In genomic region chr6:104407957-104408356, GRCh38 we compare ENCODE assay signal across 30 cellular contexts.
"Had no signal": no experiment of that assay in that cellular context is flagged by ENCODE, and none has a peak within 500 bp of the region (broad histone marks: within the 10 kb centered on the region; RNA-seq: fewer than 3 reads in every experiment).

No MANE protein-coding gene starts in this region.

- H3K36me3 Mint-ChIP-seq: activated CD4-positive, alpha-beta memory T cell treated with anti-CD3 and anti-CD28 coated beads for 36 hours; activated CD8-positive, alpha-beta memory T cell treated with anti-CD3 and anti-CD28 coated beads, Interleukin-2, amount 10 ng/mL, durations not matched to agents 7 days and 5 days; activated naive CD4-positive, alpha-beta T cell treated with anti-CD3 and anti-CD28 coated beads, Interleukin-2, amount 10 ng/mL, durations not matched to agents 7 days and 5 days; activated naive CD4-positive, alpha-beta T cell treated with anti-CD3 and anti-CD28 coated beads, Interleukin-2, amount 50 U/mL, for 72 hours; activated naive CD8-positive, alpha-beta T cell treated with anti-CD3 and anti-CD28 coated beads, Interleukin-2, amount 10 ng/mL, durations not matched to agents 7 days and 5 days; brain had no signal

- H3K9me3 Mint-ChIP-seq: activated CD4-positive, alpha-beta memory T cell treated with anti-CD3 and anti-CD28 coated beads for 36 hours; activated CD4-positive, alpha-beta T cell treated with anti-CD3 and anti-CD28 coated beads, Interleukin-2, amount 10 ng/mL, durations not matched to agents 24 days and 14 days; activated naive CD4-positive, alpha-beta T cell treated with anti-CD3 and anti-CD28 coated beads, Interleukin-2, amount 10 ng/mL, durations not matched to agents 7 days and 5 days; activated T-helper 1 cell treated with anti-CD3 and anti-CD28 coated beads, Interleukin-12 subunit alpha, Interleukin-12 subunit beta, Interleukin-2, Interleukin-4 antibody, amounts not matched to agents 30 ng/mL and 10 ng/mL and 1 ng/mL, durations not matched to agents 14 hours and 24 hours and 36 hours had no signal

- H3K4me3 ChIP-seq: ascending aorta, breast epithelium, cardiac muscle cell, coronary artery had no signal

- H3K4me1 ChIP-seq: ascending aorta, breast epithelium had no signal

- DNase-seq: activated CD4-positive, alpha-beta memory T cell treated with anti-CD3 and anti-CD28 coated beads for 36 hours; activated CD4-positive, alpha-beta T cell treated with anti-CD3 and anti-CD28 coated beads for 36 hours; activated CD4-positive, alpha-beta T cell treated with anti-CD3 and anti-CD28 coated beads, Interleukin-2, amount 10 ng/mL, durations not matched to agents 24 days and 14 days; activated CD4-positive, CD25-positive, alpha-beta regulatory T cell; activated CD4-positive, CD25-positive, alpha-beta regulatory T cell treated with anti-CD3 and anti-CD28 coated beads, Interleukin-2, amount 50 U/mL, for 72 hours; activated CD8-positive, alpha-beta memory T cell treated with anti-CD3 and anti-CD28 coated beads, Interleukin-2, amount 10 ng/mL, durations not matched to agents 7 days and 5 days; activated CD8-positive, alpha-beta memory T cell treated with anti-CD3 and anti-CD28 coated beads, Interleukin-2, amount 50 U/mL, for 4 hours; activated CD8-positive, alpha-beta T cell treated with anti-CD3 and anti-CD28 coated beads, Interleukin-2, amount 10 ng/mL, durations not matched to agents 7 days and 5 days; activated gamma-delta T cell; activated naive CD4-positive, alpha-beta T cell; activated naive CD4-positive, alpha-beta T cell treated with anti-CD3 and anti-CD28 coated beads, Interleukin-2, amount 10 ng/mL, durations not matched to agents 7 days and 5 days; activated naive CD8-positive, alpha-beta T cell treated with anti-CD3 and anti-CD28 coated beads, Interleukin-2, amount 10 ng/mL, durations not matched to agents 7 days and 5 days; activated T-cell treated with anti-CD3 and anti-CD28 coated beads, Interleukin-2, amount 50 U/mL, for 1 hour; activated T-cell treated with anti-CD3 and anti-CD28 coated beads, Interleukin-2, amount 50 U/mL, for 48 hours; central memory CD4-positive, alpha-beta T cell; cerebellar nuclear complex; dermis blood vessel endothelial cell; effector CD4-positive, alpha-beta T cell; foreskin fibroblast; head of caudate nucleus; hippocampal formation; T-helper 2 cell had no signal

- H3K27me3 ChIP-seq: ascending aorta, breast epithelium, cardiac muscle cell had no signal

- H3K4me1 Mint-ChIP-seq: activated CD4-positive, alpha-beta T cell treated with anti-CD3 and anti-CD28 coated beads for 36 hours; activated CD4-positive, alpha-beta T cell treated with anti-CD3 and anti-CD28 coated beads, Interleukin-2, amount 10 ng/mL, durations not matched to agents 24 days and 14 days; activated CD8-positive, alpha-beta memory T cell treated with anti-CD3 and anti-CD28 coated beads, Interleukin-2, amount 10 ng/mL, durations not matched to agents 7 days and 5 days; activated naive CD4-positive, alpha-beta T cell treated with anti-CD3 and anti-CD28 coated beads, Interleukin-2, amount 10 ng/mL, durations not matched to agents 7 days and 5 days; activated naive CD8-positive, alpha-beta T cell treated with anti-CD3 and anti-CD28 coated beads, Interleukin-2, amount 10 ng/mL, durations not matched to agents 7 days and 5 days; brain had no signal

- ATAC-seq: activated CD4-positive, alpha-beta T cell treated with anti-CD3 and anti-CD28 coated beads for 36 hours; activated CD8-positive, alpha-beta memory T cell treated with anti-CD3 and anti-CD28 coated beads, Interleukin-2, amount 10 ng/mL, durations not matched to agents 7 days and 5 days; activated CD8-positive, alpha-beta T cell treated with anti-CD3 and anti-CD28 coated beads, Interleukin-2, amount 10 ng/mL, durations not matched to agents 7 days and 5 days; activated naive CD4-positive, alpha-beta T cell treated with anti-CD3 and anti-CD28 coated beads, Interleukin-2, amount 50 U/mL, for 72 hours; esophagus mucosa had no signal

- H3K27ac ChIP-seq: ascending aorta, breast epithelium, cardiac muscle cell, coronary artery had no signal

- H3K4me3 Mint-ChIP-seq: activated CD4-positive, alpha-beta memory T cell treated with anti-CD3 and anti-CD28 coated beads for 36 hours; activated CD4-positive, alpha-beta T cell treated with anti-CD3 and anti-CD28 coated beads for 36 hours; activated CD4-positive, alpha-beta T cell treated with anti-CD3 and anti-CD28 coated beads, Interleukin-2, amount 10 ng/mL, durations not matched to agents 24 days and 14 days; activated CD8-positive, alpha-beta memory T cell treated with anti-CD3 and anti-CD28 coated beads, Interleukin-2, amount 10 ng/mL, durations not matched to agents 7 days and 5 days; activated CD8-positive, alpha-beta T cell treated with anti-CD3 and anti-CD28 coated beads, Interleukin-2, amount 10 ng/mL, durations not matched to agents 7 days and 5 days; activated naive CD4-positive, alpha-beta T cell treated with anti-CD3 and anti-CD28 coated beads, Interleukin-2, amount 10 ng/mL, durations not matched to agents 7 days and 5 days; activated naive CD8-positive, alpha-beta T cell treated with anti-CD3 and anti-CD28 coated beads, Interleukin-2, amount 10 ng/mL, durations not matched to agents 7 days and 5 days; activated T-helper 1 cell treated with anti-CD3 and anti-CD28 coated beads, Interleukin-12 subunit alpha, Interleukin-12 subunit beta, Interleukin-2, Interleukin-4 antibody, amounts not matched to agents 30 ng/mL and 10 ng/mL and 1 ng/mL, durations not matched to agents 14 hours and 24 hours and 36 hours; brain had no signal

- H3K27me3 Mint-ChIP-seq: activated CD4-positive, alpha-beta memory T cell treated with anti-CD3 and anti-CD28 coated beads for 36 hours; activated CD4-positive, alpha-beta T cell treated with anti-CD3 and anti-CD28 coated beads for 36 hours; activated CD4-positive, alpha-beta T cell treated with anti-CD3 and anti-CD28 coated beads, Interleukin-2, amount 10 ng/mL, durations not matched to agents 24 days and 14 days; activated CD8-positive, alpha-beta memory T cell treated with anti-CD3 and anti-CD28 coated beads, Interleukin-2, amount 10 ng/mL, durations not matched to agents 7 days and 5 days; activated naive CD4-positive, alpha-beta T cell treated with anti-CD3 and anti-CD28 coated beads, Interleukin-2, amount 10 ng/mL, durations not matched to agents 7 days and 5 days; activated naive CD8-positive, alpha-beta T cell treated with anti-CD3 and anti-CD28 coated beads, Interleukin-2, amount 10 ng/mL, durations not matched to agents 7 days and 5 days had no signal

- H3K27ac Mint-ChIP-seq: activated CD4-positive, alpha-beta memory T cell treated with anti-CD3 and anti-CD28 coated beads for 36 hours; activated CD4-positive, alpha-beta T cell treated with anti-CD3 and anti-CD28 coated beads for 36 hours; activated CD4-positive, alpha-beta T cell treated with anti-CD3 and anti-CD28 coated beads, Interleukin-2, amount 10 ng/mL, durations not matched to agents 24 days and 14 days; activated CD8-positive, alpha-beta memory T cell treated with anti-CD3 and anti-CD28 coated beads, Interleukin-2, amount 10 ng/mL, durations not matched to agents 7 days and 5 days; activated CD8-positive, alpha-beta T cell treated with anti-CD3 and anti-CD28 coated beads, Interleukin-2, amount 10 ng/mL, durations not matched to agents 7 days and 5 days; activated naive CD4-positive, alpha-beta T cell treated with anti-CD3 and anti-CD28 coated beads, Interleukin-2, amount 10 ng/mL, durations not matched to agents 7 days and 5 days; activated naive CD8-positive, alpha-beta T cell treated with anti-CD3 and anti-CD28 coated beads, Interleukin-2, amount 10 ng/mL, durations not matched to agents 7 days and 5 days; activated T-helper 1 cell treated with anti-CD3 and anti-CD28 coated beads, Interleukin-12 subunit alpha, Interleukin-12 subunit beta, Interleukin-2, Interleukin-4 antibody, amounts not matched to agents 30 ng/mL and 10 ng/mL and 1 ng/mL, durations not matched to agents 14 hours and 24 hours and 36 hours; brain had no signal

- H3K36me3 ChIP-seq: ascending aorta, breast epithelium, cardiac muscle cell had no signal
